In the genomic region with DNA sequence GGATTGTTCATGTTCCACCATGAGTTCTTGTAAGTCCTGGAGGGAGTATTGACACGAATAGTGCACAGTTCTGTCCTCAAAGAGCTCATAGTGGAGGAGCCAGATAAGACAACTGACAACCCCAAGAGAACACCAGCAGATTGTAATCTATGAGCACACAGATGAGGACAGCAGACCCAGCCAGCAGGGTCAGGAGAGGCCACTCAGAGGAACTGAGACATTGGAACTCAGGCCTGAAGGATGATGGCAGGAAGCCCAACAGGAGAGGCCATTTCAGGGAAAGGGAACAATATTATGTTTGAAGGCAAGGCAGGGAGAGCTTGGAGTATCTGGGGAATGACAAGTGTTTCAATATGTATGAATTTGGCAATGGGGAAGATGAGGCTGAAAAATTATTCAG, we compare ENCODE assay signal across 1 cellular context.
TF ChIP-seq lines count a peak whose summit lies in the region.

No MANE protein-coding gene starts in this region.

TF ChIP-seq in K562, 482 proteins besides CTCF, POLR2A, EP300 and RAD21 (continued from another document and continues in another):
- TF ChIP-seq MCM5 (IDR thresholded peaks at IDR 0.05; ENCODE audit: low read depth) (no peak), GTF2E2 (tag; IDR thresholded peaks at IDR 0.05) (no peak), ZNF695 (CRISPR knock-in tag; IDR thresholded peaks at IDR 0.05) (no peak), MIER1 (IDR thresholded peaks at IDR 0.05; ENCODE audit: low read depth) (no peak), HDGF (IDR thresholded peaks at IDR 0.05) (no peak), HMGN3 (IDR thresholded peaks at IDR 0.05; ENCODE audit: borderline replicate concordance, extremely low read depth, insufficient read length, low read depth, low read length) (no peak), ZNF133 (CRISPR knock-in tag; IDR thresholded peaks at IDR 0.05) (no peak), ZC3H8 (IDR thresholded peaks at IDR 0.05) (no peak), RCOR1 (IDR thresholded peaks at IDR 0.05; ENCODE audit: borderline replicate concordance in 1 of 2, low read depth in 2 of 2, low read length in 2 of 2) (peak in 1 of 2 experiments; percentile 66; a peak in 1 of 4 replicates), KLF10 (CRISPR knock-in tag; IDR thresholded peaks at IDR 0.05) (no peak), ARID2 (IDR thresholded peaks at IDR 0.05) (no peak), TSC22D4 (tag; IDR thresholded peaks at IDR 0.05) (no peak), ZNF354B (CRISPR knock-in tag; IDR thresholded peaks at IDR 0.05) (no peak), BMI1 (IDR thresholded peaks at IDR 0.05; ENCODE audit: low read length) (no peak), CCNT2 (IDR thresholded peaks at IDR 0.05; ENCODE audit: borderline replicate concordance, extremely low read depth, insufficient read length, low read depth, low read length) (no peak), EZH2 (IDR thresholded peaks at IDR 0.05; ENCODE audit: borderline replicate concordance, low read depth, low read length) (no peak), GABPB1 (CRISPR knock-in tag; IDR thresholded peaks at IDR 0.05) (no peak), RBM15 (IDR thresholded peaks at IDR 0.05; ENCODE audit: insufficient read depth, low read length) (no peak), NCOA4 (IDR thresholded peaks at IDR 0.05; ENCODE audit: partially characterized antibody) (no peak), FOXJ2 (tag; IDR thresholded peaks at IDR 0.05) (0 out of 2 replicates have a peak, but pooled peaks have one; percentile 47), NRF1 (conservative IDR thresholded peaks at IDR 0.05 in 1 of 2, IDR thresholded peaks at IDR 0.05 in 1 of 2) (0 out of 4 replicates have a peak, but pooled peaks of 1 of the 2 experiments have one; percentile 13), LEF1 (IDR thresholded peaks at IDR 0.05) (peak; percentile 59; the same call in 1 of the 2 replicates), ZNF76 (CRISPR knock-in tag; IDR thresholded peaks at IDR 0.05; ENCODE audit: borderline replicate concordance) (no peak), NFATC3 (IDR thresholded peaks at IDR 0.05) (no peak), TARDBP (IDR thresholded peaks at IDR 0.05) (no peak), CSDE1 (IDR thresholded peaks at IDR 0.05) (no peak), ATF7 (IDR thresholded peaks at IDR 0.05) (peak; percentile 55), SMARCA4 (IDR thresholded peaks at IDR 0.05) (0 out of 2 replicates have a peak, but pooled peaks have one; percentile 30), FOXA3 (CRISPR knock-in tag; conservative IDR thresholded peaks at IDR 0.05 in 1 of 2, IDR thresholded peaks at IDR 0.05 in 1 of 2) (no peak), ZNF274 (IDR thresholded peaks at IDR 0.05; ENCODE audit: borderline replicate concordance, low read depth, low read length) (no peak), FOSL1 (tag; conservative IDR thresholded peaks at IDR 0.05) (no peak)
- TF ChIP-seq, protein P1, sequence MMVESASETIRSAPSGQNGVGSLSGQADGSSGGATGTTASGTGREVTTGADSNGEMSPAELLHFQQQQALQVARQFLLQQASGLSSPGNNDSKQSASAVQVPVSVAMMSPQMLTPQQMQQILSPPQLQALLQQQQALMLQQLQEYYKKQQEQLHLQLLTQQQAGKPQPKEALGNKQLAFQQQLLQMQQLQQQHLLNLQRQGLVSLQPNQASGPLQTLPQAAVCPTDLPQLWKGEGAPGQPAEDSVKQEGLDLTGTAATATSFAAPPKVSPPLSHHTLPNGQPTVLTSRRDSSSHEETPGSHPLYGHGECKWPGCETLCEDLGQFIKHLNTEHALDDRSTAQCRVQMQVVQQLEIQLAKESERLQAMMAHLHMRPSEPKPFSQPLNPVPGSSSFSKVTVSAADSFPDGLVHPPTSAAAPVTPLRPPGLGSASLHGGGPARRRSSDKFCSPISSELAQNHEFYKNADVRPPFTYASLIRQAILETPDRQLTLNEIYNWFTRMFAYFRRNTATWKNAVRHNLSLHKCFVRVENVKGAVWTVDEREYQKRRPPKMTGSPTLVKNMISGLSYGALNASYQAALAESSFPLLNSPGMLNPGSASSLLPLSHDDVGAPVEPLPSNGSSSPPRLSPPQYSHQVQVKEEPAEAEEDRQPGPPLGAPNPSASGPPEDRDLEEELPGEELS (CRISPR knock-in tag; IDR thresholded peaks at IDR 0.05; ENCODE audit: borderline replicate concordance), result no peak
- TF ChIP-seq, protein P2, sequence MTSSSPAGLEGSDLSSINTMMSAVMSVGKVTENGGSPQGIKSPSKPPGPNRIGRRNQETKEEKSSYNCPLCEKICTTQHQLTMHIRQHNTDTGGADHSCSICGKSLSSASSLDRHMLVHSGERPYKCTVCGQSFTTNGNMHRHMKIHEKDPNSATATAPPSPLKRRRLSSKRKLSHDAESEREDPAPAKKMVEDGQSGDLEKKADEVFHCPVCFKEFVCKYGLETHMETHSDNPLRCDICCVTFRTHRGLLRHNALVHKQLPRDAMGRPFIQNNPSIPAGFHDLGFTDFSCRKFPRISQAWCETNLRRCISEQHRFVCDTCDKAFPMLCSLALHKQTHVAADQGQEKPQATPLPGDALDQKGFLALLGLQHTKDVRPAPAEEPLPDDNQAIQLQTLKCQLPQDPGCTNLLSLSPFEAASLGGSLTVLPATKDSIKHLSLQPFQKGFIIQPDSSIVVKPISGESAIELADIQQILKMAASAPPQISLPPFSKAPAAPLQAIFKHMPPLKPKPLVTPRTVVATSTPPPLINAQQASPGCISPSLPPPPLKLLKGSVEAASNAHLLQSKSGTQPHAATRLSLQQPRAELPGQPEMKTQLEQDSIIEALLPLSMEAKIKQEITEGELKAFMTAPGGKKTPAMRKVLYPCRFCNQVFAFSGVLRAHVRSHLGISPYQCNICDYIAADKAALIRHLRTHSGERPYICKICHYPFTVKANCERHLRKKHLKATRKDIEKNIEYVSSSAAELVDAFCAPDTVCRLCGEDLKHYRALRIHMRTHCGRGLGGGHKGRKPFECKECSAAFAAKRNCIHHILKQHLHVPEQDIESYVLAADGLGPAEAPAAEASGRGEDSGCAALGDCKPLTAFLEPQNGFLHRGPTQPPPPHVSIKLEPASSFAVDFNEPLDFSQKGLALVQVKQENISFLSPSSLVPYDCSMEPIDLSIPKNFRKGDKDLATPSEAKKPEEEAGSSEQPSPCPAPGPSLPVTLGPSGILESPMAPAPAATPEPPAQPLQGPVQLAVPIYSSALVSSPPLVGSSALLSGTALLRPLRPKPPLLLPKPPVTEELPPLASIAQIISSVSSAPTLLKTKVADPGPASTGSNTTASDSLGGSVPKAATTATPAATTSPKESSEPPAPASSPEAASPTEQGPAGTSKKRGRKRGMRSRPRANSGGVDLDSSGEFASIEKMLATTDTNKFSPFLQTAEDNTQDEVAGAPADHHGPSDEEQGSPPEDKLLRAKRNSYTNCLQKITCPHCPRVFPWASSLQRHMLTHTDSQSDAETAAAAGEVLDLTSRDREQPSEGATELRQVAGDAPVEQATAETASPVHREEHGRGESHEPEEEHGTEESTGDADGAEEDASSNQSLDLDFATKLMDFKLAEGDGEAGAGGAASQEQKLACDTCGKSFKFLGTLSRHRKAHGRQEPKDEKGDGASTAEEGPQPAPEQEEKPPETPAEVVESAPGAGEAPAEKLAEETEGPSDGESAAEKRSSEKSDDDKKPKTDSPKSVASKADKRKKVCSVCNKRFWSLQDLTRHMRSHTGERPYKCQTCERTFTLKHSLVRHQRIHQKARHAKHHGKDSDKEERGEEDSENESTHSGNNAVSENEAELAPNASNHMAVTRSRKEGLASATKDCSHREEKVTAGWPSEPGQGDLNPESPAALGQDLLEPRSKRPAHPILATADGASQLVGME (CRISPR knock-in tag; IDR thresholded peaks at IDR 0.05), result no peak
- TF ChIP-seq, protein P3, sequence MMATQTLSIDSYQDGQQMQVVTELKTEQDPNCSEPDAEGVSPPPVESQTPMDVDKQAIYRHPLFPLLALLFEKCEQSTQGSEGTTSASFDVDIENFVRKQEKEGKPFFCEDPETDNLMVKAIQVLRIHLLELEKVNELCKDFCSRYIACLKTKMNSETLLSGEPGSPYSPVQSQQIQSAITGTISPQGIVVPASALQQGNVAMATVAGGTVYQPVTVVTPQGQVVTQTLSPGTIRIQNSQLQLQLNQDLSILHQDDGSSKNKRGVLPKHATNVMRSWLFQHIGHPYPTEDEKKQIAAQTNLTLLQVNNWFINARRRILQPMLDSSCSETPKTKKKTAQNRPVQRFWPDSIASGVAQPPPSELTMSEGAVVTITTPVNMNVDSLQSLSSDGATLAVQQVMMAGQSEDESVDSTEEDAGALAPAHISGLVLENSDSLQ (IDR thresholded peaks at IDR 0.05), result 0 out of 2 replicates have a peak, but pooled peaks have one; percentile 38
- TF ChIP-seq, protein P4, sequence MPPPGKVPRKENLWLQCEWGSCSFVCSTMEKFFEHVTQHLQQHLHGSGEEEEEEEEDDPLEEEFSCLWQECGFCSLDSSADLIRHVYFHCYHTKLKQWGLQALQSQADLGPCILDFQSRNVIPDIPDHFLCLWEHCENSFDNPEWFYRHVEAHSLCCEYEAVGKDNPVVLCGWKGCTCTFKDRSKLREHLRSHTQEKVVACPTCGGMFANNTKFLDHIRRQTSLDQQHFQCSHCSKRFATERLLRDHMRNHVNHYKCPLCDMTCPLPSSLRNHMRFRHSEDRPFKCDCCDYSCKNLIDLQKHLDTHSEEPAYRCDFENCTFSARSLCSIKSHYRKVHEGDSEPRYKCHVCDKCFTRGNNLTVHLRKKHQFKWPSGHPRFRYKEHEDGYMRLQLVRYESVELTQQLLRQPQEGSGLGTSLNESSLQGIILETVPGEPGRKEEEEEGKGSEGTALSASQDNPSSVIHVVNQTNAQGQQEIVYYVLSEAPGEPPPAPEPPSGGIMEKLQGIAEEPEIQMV (tag; conservative IDR thresholded peaks at IDR 0.05; ENCODE audit: low read depth), result no peak
- TF ChIP-seq, protein P5, sequence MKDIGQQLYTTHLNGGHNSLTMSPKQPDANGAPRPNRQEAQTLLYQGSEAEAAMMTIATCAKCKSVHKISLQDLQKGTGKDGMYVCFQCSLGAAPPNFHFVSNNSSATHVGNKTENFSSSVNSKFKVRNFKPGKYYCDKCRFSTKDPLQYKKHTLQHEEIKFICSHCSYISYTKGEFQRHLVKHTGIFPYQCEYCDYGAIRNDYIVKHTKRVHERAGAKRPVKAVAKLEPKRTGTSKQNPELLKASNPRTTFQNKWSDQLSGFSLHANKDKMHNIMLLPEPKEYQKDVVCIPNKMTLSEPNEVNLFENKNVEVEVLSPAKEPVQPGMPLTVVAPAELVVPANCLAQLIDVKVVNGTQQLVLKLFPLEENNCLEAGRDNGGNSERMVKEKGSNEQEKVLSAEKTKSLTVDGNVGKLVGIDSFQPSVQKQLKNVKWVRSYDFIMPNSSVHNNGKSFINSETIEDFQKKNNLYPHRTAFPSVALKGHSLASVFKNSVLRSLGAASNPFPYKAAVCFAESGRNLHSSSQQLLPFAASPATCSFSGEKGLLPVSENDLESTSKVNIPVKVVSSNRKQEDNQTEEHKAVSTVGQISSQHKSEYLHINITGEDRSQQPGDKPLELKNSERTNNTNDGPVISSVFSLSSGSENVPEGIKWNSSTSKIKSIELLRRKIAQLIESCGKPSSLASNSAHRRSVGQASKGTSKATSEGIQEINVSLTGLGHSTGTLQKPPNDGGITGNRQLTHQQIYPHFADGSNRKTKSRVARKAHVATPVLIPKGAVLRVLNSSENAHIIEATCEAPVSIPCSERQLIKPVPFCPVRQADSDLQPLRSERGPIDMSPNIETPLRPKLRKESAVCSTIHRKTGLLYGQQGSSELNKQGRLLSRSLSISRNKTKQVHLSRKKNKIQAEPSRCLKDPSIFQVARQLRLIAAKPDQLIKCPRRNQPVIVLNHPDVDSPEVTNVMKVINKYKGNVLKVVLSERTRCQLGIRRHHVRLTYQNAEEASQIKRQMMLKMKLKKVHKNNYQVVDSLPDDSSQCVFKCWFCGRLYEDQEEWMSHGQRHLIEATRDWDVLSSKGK (CRISPR knock-in tag; IDR thresholded peaks at IDR 0.05), result no peak
- TF ChIP-seq, protein P6, sequence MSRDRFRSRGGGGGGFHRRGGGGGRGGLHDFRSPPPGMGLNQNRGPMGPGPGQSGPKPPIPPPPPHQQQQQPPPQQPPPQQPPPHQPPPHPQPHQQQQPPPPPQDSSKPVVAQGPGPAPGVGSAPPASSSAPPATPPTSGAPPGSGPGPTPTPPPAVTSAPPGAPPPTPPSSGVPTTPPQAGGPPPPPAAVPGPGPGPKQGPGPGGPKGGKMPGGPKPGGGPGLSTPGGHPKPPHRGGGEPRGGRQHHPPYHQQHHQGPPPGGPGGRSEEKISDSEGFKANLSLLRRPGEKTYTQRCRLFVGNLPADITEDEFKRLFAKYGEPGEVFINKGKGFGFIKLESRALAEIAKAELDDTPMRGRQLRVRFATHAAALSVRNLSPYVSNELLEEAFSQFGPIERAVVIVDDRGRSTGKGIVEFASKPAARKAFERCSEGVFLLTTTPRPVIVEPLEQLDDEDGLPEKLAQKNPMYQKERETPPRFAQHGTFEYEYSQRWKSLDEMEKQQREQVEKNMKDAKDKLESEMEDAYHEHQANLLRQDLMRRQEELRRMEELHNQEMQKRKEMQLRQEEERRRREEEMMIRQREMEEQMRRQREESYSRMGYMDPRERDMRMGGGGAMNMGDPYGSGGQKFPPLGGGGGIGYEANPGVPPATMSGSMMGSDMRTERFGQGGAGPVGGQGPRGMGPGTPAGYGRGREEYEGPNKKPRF (IDR thresholded peaks at IDR 0.05; ENCODE audit: low read depth, low read length), result no peak
- TF ChIP-seq, protein P7, sequence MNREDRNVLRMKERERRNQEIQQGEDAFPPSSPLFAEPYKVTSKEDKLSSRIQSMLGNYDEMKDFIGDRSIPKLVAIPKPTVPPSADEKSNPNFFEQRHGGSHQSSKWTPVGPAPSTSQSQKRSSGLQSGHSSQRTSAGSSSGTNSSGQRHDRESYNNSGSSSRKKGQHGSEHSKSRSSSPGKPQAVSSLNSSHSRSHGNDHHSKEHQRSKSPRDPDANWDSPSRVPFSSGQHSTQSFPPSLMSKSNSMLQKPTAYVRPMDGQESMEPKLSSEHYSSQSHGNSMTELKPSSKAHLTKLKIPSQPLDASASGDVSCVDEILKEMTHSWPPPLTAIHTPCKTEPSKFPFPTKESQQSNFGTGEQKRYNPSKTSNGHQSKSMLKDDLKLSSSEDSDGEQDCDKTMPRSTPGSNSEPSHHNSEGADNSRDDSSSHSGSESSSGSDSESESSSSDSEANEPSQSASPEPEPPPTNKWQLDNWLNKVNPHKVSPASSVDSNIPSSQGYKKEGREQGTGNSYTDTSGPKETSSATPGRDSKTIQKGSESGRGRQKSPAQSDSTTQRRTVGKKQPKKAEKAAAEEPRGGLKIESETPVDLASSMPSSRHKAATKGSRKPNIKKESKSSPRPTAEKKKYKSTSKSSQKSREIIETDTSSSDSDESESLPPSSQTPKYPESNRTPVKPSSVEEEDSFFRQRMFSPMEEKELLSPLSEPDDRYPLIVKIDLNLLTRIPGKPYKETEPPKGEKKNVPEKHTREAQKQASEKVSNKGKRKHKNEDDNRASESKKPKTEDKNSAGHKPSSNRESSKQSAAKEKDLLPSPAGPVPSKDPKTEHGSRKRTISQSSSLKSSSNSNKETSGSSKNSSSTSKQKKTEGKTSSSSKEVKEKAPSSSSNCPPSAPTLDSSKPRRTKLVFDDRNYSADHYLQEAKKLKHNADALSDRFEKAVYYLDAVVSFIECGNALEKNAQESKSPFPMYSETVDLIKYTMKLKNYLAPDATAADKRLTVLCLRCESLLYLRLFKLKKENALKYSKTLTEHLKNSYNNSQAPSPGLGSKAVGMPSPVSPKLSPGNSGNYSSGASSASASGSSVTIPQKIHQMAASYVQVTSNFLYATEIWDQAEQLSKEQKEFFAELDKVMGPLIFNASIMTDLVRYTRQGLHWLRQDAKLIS (CRISPR knock-in tag; IDR thresholded peaks at IDR 0.05), result no peak
- TF ChIP-seq, protein P8, sequence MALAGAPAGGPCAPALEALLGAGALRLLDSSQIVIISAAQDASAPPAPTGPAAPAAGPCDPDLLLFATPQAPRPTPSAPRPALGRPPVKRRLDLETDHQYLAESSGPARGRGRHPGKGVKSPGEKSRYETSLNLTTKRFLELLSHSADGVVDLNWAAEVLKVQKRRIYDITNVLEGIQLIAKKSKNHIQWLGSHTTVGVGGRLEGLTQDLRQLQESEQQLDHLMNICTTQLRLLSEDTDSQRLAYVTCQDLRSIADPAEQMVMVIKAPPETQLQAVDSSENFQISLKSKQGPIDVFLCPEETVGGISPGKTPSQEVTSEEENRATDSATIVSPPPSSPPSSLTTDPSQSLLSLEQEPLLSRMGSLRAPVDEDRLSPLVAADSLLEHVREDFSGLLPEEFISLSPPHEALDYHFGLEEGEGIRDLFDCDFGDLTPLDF (CRISPR knock-in tag; IDR thresholded peaks at IDR 0.05), result no peak
